In the genomic region with DNA sequence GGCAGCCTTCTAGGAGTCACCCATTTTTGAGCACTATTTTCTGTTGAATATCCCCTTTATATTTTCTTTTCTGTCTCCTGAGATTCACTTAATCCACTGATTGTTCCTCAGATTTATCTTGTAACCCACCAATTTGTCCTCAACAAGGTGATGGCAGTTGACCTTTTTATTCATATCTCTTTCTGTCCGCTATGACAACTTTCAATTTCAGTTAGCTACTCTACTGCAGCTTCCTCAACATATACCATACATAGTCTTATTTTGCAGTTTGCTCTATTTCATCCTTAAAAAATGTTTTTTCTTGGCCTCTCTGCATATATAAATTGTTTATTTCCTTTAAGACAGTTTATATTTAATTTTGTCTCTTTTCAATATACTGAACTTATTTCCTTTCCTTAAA, we compare ENCODE assay signal across 22 cellular contexts.
DNase-seq lines count a peak whose midpoint lies in the region; ATAC-seq, FAIRE-seq and TF ChIP-seq lines count a peak whose summit lies in the region.
"Had no signal": no experiment of that assay in that cellular context is flagged by ENCODE, and none has a peak within 500 bp of the region (broad histone marks: within the 10 kb centered on the region; RNA-seq: fewer than 3 reads in every experiment).

No MANE protein-coding gene starts in this region.

- DNase-seq in A549 (ENCODE audit: low read depth in 1 of 2, low spot score in 1 of 2) (no peak), H54 (ENCODE audit: insufficient read length, low spot score) (no peak), Panc1 (ENCODE audit: low read depth, low spot score) (no peak), GM13977 (ENCODE audit: low spot score) (no peak), ureter (ENCODE audit: low spot score) (no peak)
- DNase-seq in stimulated activated CD4-positive, alpha-beta T cell treated with anti-CD3 and anti-CD28 coated beads, Interleukin-4, amount 100 ng/mL, for 1 hour, result no peak
- DNase-seq: ACHN; AML-193; BE2C; CD4-positive, alpha-beta T cell; CD8-positive, alpha-beta memory T cell; DMS 273 treated with DMSO at 0.1 percent for 48 hours; DMS79; EL; GF-D8; HFFc6 had no signal

- FAIRE-seq in A549 (lab: Jason Lieb, UNC) (peak; percentile 13), H54 (lab: Jason Lieb, UNC) (peak; percentile 67)
- FAIRE-seq: D721Med, GM12892 had no signal

- TF ChIP-seq POLR2A in A549 (IDR thresholded peaks at IDR 0.05; ENCODE audit: low read length), result no peak
- TF ChIP-seq POLR2A in H54 (IDR thresholded peaks at IDR 0.05; ENCODE audit: low read depth, low read length), result no peak

- intact Hi-C loops in Panc1 (cut with micrococcal nuclease; ENCODE audit: unreplicated experiment), result no loop called here

- in situ Hi-C loops in Panc1 (cut with HindIII; ENCODE audit: low pct_unique_long_range_greater_than_20kb, low sequenced_read_pairs) (no loop called here), GM13977 (cut with MboI; ENCODE audit: low pct_unique_long_range_greater_than_20kb, low sequenced_read_pairs, unreplicated experiment) (no loop called here)

- H3K4me3 ChIP-seq in A549, result 0 out of 3 replicates have a peak overlapping the region, but pooled peaks have one; percentile 3
- no peak overlapping the region for H3K4me3 ChIP-seq in Panc1 (ENCODE audit: low read depth in 2 of 2, low read length in 2 of 2)
- H3K4me3 ChIP-seq: BLaER1 treated with 17β-estradiol and CSF1 and Interleukin-3, amounts not matched to agents 10 nM and 100 nM; GM23338; HAP-1 had no signal

- no TSS peak for BruUV-seq in Panc1 (replicated peaks; lab: Mats Ljungman, UMichigan)

- no peaks in the 10 kb centered on the region for H3K27me3 ChIP-seq in Panc1 (ENCODE audit: control insufficient read depth, insufficient read depth, low read length)
- H3K27me3 ChIP-seq: BE2C; BLaER1 treated with 17β-estradiol and CSF1 and Interleukin-3, amounts not matched to agents 10 nM and 100 nM had no signal

- no peak for ATAC-seq in A549
- ATAC-seq in Panc1, result no peak
- ATAC-seq: GM23338 had no signal

- H3K9me3 ChIP-seq in A549 (no peaks in the 10 kb centered on the region), Panc1 (ENCODE audit: control insufficient read depth, insufficient read depth, low read depth, low read length) (no peaks in the 10 kb centered on the region)
- H3K9me3 ChIP-seq: BE2C; BLaER1 treated with 17β-estradiol and CSF1 and Interleukin-3, amounts not matched to agents 10 nM and 100 nM; HAP-1 had no signal

- H3K27ac ChIP-seq in A549 (peak overlapping the region; percentile 68 to 69; a peak in 5 of 6 replicates), Panc1 (ENCODE audit: low read length) (peak overlapping the region; percentile 65; the same call in 1 of the 2 replicates)
- H3K27ac ChIP-seq: 22Rv1; BLaER1 treated with 17β-estradiol and CSF1 and Interleukin-3, amounts not matched to agents 10 nM and 100 nM had no signal

- no peak for TF ChIP-seq RAD21 in A549 (conservative IDR thresholded peaks at IDR 0.05 in 1 of 2, IDR thresholded peaks at IDR 0.05 in 1 of 2)

- 59% methylated on average over 1 of the region's 1 CpG for WGBS in A549 (ENCODE audit: missing lambda C conversion rate)

- no peaks in the 10 kb centered on the region for H3K36me3 ChIP-seq in Panc1 (ENCODE audit: control insufficient read depth, insufficient read depth, low read length)
- H3K36me3 ChIP-seq: BE2C; BLaER1 treated with 17β-estradiol and CSF1 and Interleukin-3, amounts not matched to agents 10 nM and 100 nM; HAP-1 had no signal

- POLR2A ChIA-PET in A549 (lab: Yijun Ruan, JAX), result no interaction called here
- POLR2A ChIA-PET in Panc1 (lab: Charles Lee), result no interaction called here

- no peak for TF ChIP-seq EP300 in A549 (IDR thresholded peaks at IDR 0.05)

- peaks cover 25% of the 10 kb centered on the region for H3K4me1 ChIP-seq in A549
- peaks cover 19% of the 10 kb centered on the region; the same call in 1 of the 2 replicates for H3K4me1 ChIP-seq in Panc1 (ENCODE audit: control insufficient read depth, insufficient read depth, low read length)
- H3K4me1 ChIP-seq: BLaER1 treated with 17β-estradiol and CSF1 and Interleukin-3, amounts not matched to agents 10 nM and 100 nM had no signal

- CTCF ChIA-PET in A549 (lab: Yijun Ruan, JAX), result no interaction called here
- CTCF ChIA-PET in Panc1 (lab: Charles Lee), result no interaction called here

- peak overlapping the region; percentile 61 for H3K4me2 ChIP-seq in A549
- H3K4me2 ChIP-seq: BLaER1 treated with 17β-estradiol and CSF1 and Interleukin-3, amounts not matched to agents 10 nM and 100 nM; GM23338 had no signal

- TF ChIP-seq CTCF in A549 (IDR thresholded peaks at IDR 0.05), result no peak
- TF ChIP-seq CTCF in Panc1 (IDR thresholded peaks at IDR 0.05), result no peak
- TF ChIP-seq CTCF in GM13977 (IDR thresholded peaks at IDR 0.05; ENCODE audit: extremely low read depth, insufficient read depth, missing control alignments), result no peak

TF ChIP-seq in A549, 52 proteins besides CTCF, POLR2A, EP300 and RAD21:
- TF ChIP-seq RFX5 (IDR thresholded peaks at IDR 0.05) (no peak), EHF (CRISPR knock-in tag; IDR thresholded peaks at IDR 0.05) (no peak), ZC3H11A (IDR thresholded peaks at IDR 0.05) (no peak), NPAS2 (CRISPR knock-in tag; IDR thresholded peaks at IDR 0.05; ENCODE audit: borderline replicate concordance) (no peak), SREBF2 (IDR thresholded peaks at IDR 0.05) (no peak), HES2 (IDR thresholded peaks at IDR 0.05) (no peak), RARB (CRISPR knock-in tag; IDR thresholded peaks at IDR 0.05) (no peak), HDAC2 (IDR thresholded peaks at IDR 0.05) (no peak), HOXB5 (CRISPR knock-in tag; IDR thresholded peaks at IDR 0.05) (no peak), JUN (IDR thresholded peaks at IDR 0.05) (no peak), RNF2 (IDR thresholded peaks at IDR 0.05; ENCODE audit: borderline replicate concordance, low read depth) (no peak)
- TF ChIP-seq, protein P1, sequence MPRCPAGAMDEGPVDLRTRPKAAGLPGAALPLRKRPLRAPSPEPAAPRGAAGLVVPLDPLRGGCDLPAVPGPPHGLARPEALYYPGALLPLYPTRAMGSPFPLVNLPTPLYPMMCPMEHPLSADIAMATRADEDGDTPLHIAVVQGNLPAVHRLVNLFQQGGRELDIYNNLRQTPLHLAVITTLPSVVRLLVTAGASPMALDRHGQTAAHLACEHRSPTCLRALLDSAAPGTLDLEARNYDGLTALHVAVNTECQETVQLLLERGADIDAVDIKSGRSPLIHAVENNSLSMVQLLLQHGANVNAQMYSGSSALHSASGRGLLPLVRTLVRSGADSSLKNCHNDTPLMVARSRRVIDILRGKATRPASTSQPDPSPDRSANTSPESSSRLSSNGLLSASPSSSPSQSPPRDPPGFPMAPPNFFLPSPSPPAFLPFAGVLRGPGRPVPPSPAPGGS (IDR thresholded peaks at IDR 0.05), result no peak
- TF ChIP-seq, protein P2, sequence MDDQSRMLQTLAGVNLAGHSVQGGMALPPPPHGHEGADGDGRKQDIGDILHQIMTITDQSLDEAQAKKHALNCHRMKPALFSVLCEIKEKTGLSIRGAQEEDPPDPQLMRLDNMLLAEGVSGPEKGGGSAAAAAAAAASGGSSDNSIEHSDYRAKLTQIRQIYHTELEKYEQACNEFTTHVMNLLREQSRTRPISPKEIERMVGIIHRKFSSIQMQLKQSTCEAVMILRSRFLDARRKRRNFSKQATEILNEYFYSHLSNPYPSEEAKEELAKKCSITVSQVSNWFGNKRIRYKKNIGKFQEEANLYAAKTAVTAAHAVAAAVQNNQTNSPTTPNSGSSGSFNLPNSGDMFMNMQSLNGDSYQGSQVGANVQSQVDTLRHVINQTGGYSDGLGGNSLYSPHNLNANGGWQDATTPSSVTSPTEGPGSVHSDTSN (IDR thresholded peaks at IDR 0.05), result no peak
